8 cellular contexts compared by ENCODE assay signal in the genomic region with DNA sequence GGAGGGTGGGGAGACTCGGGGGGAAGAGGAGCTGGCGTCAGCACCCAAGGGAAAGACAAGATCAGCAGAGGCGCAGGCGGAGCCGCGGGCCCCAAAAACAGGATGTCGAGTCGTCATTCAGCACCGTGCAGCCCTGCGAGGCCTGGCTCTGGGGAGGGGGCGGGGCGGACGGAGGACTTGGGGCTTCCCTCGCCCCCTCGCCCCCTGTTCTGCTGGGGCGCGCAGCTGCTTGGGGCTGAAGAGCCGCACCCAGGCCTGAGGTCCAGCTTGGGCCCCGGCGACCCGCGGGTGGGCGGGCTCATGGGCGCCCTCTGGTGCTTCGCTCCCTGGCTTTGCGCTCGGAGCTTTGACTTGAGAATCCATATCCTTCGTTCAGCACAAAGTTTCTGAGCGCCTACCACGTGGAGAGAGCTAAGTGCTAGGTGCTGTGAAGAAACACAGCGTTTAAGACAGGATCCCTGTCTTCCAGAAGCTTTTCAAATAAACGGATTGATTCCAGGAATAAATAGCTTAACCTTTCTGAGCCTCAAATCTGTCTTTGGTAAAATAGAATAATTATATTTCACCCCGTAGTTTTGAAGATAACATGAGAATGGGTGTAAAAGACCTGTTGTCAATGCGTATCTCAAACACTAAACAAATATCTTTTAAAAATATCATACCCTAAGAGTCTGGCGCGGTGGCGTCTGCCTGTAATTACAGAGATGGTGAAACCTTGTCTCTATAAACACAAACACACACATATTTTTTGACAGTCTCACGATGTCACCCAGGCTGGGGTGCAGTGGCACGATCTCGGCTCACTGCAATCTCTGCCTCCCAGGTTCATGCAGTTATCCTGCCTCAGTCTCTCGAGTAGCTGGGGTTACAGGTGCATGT. TPM values are rescaled to one million over a fixed set of nuclear protein-coding genes. Genes with fewer than 3 reads are reported as not detected.
DNase-seq lines count a peak whose midpoint lies in the region; ATAC-seq and TF ChIP-seq lines count a peak whose summit lies in the region.

No MANE protein-coding gene starts in this region.

- peaks cover 12% of the 10 kb centered on the region for H3K27me3 Mint-ChIP-seq in glutamatergic neuron (ENCODE audit: unreplicated experiment)

- TF ChIP-seq CTCF in GM12864 (IDR thresholded peaks at IDR 0.05; ENCODE audit: low read depth, low read length, missing control alignments): peak; percentile 80
- TF ChIP-seq CTCF in LNCAP (IDR thresholded peaks at IDR 0.05): peak; percentile 88
- peak; percentile 69 for TF ChIP-seq CTCF in glutamatergic neuron (IDR thresholded peaks at IDR 0.05; ENCODE audit: partially characterized antibody, unreplicated experiment)
- TF ChIP-seq CTCF in omental fat pad (IDR thresholded peaks at IDR 0.05): peak in 1 of 3 donors; percentile 29

- no peak for ATAC-seq in activated naive CD4-positive, alpha-beta T cell treated with anti-CD3 and anti-CD28 coated beads, Interleukin-2, amount 50 U/mL, for 72 hours
- peak; percentile 70 for ATAC-seq in omental fat pad (ENCODE audit: low FRiP score)

- H3K9me3 Mint-ChIP-seq in activated naive CD4-positive, alpha-beta T cell treated with anti-CD3 and anti-CD28 coated beads, Interleukin-2, amount 50 U/mL, for 72 hours: no peaks in the 10 kb centered on the region
- H3K9me3 Mint-ChIP-seq in glutamatergic neuron (ENCODE audit: unreplicated experiment): peaks cover 11% of the 10 kb centered on the region

- DNase-seq in GM12864 (ENCODE audit: low read depth): peak; percentile 69
- peak; percentile 91 for DNase-seq in H7
- DNase-seq in RPMI8226: peak; percentile 84
- DNase-seq in activated naive CD4-positive, alpha-beta T cell treated with anti-CD3 and anti-CD28 coated beads, Interleukin-2, amount 50 U/mL, for 72 hours (ENCODE audit: low spot score in 2 of 2): peak; percentile 86 to 98
- DNase-seq in glutamatergic neuron: peak; percentile 88
- DNase-seq in omental fat pad (ENCODE audit: low spot score): peak; percentile 68
- no peak for DNase-seq in NCI-H226

- peak overlapping the region; percentile 49 for H3K4me3 ChIP-seq in GM12864 (ENCODE audit: low read depth, low read length)
- peak overlapping the region; percentile 55 for H3K4me3 ChIP-seq in H7 (ENCODE audit: insufficient read depth, low read depth, low read length)

- H3K4me3 Mint-ChIP-seq in glutamatergic neuron (ENCODE audit: unreplicated experiment): peak overlapping the region; percentile 88

- H3K4me1 Mint-ChIP-seq in glutamatergic neuron (ENCODE audit: low read depth, unreplicated experiment): peaks cover 14% of the 10 kb centered on the region

- peak overlapping the region; percentile 93 for H3K27ac Mint-ChIP-seq in activated naive CD4-positive, alpha-beta T cell treated with anti-CD3 and anti-CD28 coated beads, Interleukin-2, amount 50 U/mL, for 72 hours
- H3K27ac Mint-ChIP-seq in glutamatergic neuron (ENCODE audit: unreplicated experiment): no peak overlapping the region

- H3K36me3 Mint-ChIP-seq in activated naive CD4-positive, alpha-beta T cell treated with anti-CD3 and anti-CD28 coated beads, Interleukin-2, amount 50 U/mL, for 72 hours: peaks cover 23 to 28% of the 10 kb centered on the region in 2 donors
- peaks cover 6% of the 10 kb centered on the region for H3K36me3 Mint-ChIP-seq in glutamatergic neuron (ENCODE audit: unreplicated experiment)

- H3K27me3 ChIP-seq in H7 (ENCODE audit: control insufficient read depth, insufficient read depth, low read length): no peaks in the 10 kb centered on the region

- no peaks in the 10 kb centered on the region for H3K36me3 ChIP-seq in H7 (replicated peaks; ENCODE audit: control insufficient read depth, insufficient read depth, low read length)

RNA-seq across cellular contexts. Expression of a gene that starts 0.9 kb away (rescaled TPM):
- total RNA-seq in H7 (2014; rRNA removed; shearing (Covaris generic)): 14.9 and 20.2 TPM in 2 replicates
- 100 to 1,000 TPM; 109 to 154 TPM for total RNA-seq in activated naive CD4-positive, alpha-beta T cell treated with anti-CD3 and anti-CD28 coated beads, Interleukin-2, amount 50 U/mL, for 72 hours
- total RNA-seq in glutamatergic neuron (ENCODE audit: unreplicated experiment): 6.6 TPM
- 10 to 100 TPM; 53.2 to 90.3 (median 67.8) TPM for total RNA-seq in omental fat pad

RNA-seq across cellular contexts. Expression of a gene that starts 13.8 kb away (rescaled TPM):
- 20.8 and 23.6 TPM in 2 replicates for total RNA-seq in H7 (2014; rRNA removed; shearing (Covaris generic))
- total RNA-seq in activated naive CD4-positive, alpha-beta T cell treated with anti-CD3 and anti-CD28 coated beads, Interleukin-2, amount 50 U/mL, for 72 hours: 10 to 100 TPM; 75.8 to 88.8 TPM
- total RNA-seq in glutamatergic neuron (ENCODE audit: unreplicated experiment): 9.6 TPM
- total RNA-seq in omental fat pad: 10 to 100 TPM; 42.2 to 71.0 (median 51.1) TPM

RNA-seq across cellular contexts. Expression of a gene that starts 33.3 kb away (rescaled TPM):
- 17.3 and 21.0 TPM in 2 replicates for total RNA-seq in H7 (2014; rRNA removed; shearing (Covaris generic))
- 10 to 100 TPM; 27.1 to 33.5 TPM for total RNA-seq in activated naive CD4-positive, alpha-beta T cell treated with anti-CD3 and anti-CD28 coated beads, Interleukin-2, amount 50 U/mL, for 72 hours
- total RNA-seq in glutamatergic neuron (ENCODE audit: unreplicated experiment): 20.0 TPM
- 10 to 100 TPM in 2 of 4 donors, 1 to 10 TPM in 2; 6.2 to 12.3 (median 10.2) TPM for total RNA-seq in omental fat pad

RNA-seq across cellular contexts. Expression of a gene that starts 44.3 kb away (rescaled TPM):
- 126 and 132 TPM in 2 replicates for total RNA-seq in H7 (2014; rRNA removed; shearing (Covaris generic))
- total RNA-seq in activated naive CD4-positive, alpha-beta T cell treated with anti-CD3 and anti-CD28 coated beads, Interleukin-2, amount 50 U/mL, for 72 hours: 100 to 1,000 TPM in 1 of 2 donors, 10 to 100 TPM in 1; 98.0 to 131 TPM
- total RNA-seq in glutamatergic neuron (ENCODE audit: unreplicated experiment) (49.6 TPM), omental fat pad (100 to 1,000 TPM in 2 of 4 donors, 10 to 100 TPM in 2; 73.8 to 205 (median 110) TPM)
